8 cellular contexts compared by ENCODE assay signal in the genomic region with DNA sequence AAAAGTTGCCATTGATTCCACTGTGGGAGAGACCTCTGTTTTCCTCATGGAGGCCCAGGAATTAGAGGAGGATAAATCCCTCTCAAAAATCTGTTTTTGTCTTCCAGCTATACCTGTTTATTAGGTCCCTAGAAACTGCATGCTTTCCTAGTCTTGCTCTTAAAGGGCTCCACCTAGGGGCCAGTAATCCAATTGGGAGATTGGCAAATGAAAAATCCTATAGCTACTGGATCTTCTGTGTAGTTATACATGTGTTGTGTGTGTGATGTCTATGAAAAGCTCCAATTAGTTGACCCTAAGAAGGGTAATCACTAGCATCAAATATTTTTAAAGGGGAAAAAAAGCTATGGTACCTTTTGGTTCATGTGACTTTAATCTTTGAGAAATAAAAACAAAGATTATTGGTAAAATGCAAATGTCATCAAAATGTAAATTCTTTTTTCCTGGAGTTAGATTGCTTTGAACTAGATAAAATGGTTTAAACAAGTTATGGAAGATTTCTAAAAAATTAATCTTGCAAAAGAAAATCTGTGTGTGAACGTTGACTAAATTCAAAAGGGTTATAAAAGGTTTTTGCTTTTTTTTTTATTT.
DNase-seq lines count a peak whose midpoint lies in the region; ATAC-seq and TF ChIP-seq lines count a peak whose summit lies in the region.

No MANE protein-coding gene starts in this region.

- ATAC-seq in mucosa of descending colon (peak; percentile 36), GM21423 (IDR thresholded peaks at IDR 0.05; ENCODE audit: unreplicated experiment) (no peak)

- CTCF ChIA-PET in activated CD4-positive, alpha-beta T cell treated with anti-CD3 and anti-CD28 coated beads, Interleukin-2, amount 10 ng/mL, durations not matched to agents 7 days and 5 days (lab: Charles Lee): interaction anchor here (0.7 to 1.7 kb wide), 11 partner anchors 10 to 662 kb away, joined by 3 to 9 read pairs (median 3); no protein-coding TSS in a partner anchor

- H3K4me1 Mint-ChIP-seq in activated CD4-positive, alpha-beta T cell treated with anti-CD3 and anti-CD28 coated beads, Interleukin-2, amount 10 ng/mL, durations not matched to agents 7 days and 5 days: peaks cover 30% of the 10 kb centered on the region

- H3K36me3 Mint-ChIP-seq in activated CD4-positive, alpha-beta T cell treated with anti-CD3 and anti-CD28 coated beads, Interleukin-2, amount 10 ng/mL, durations not matched to agents 7 days and 5 days (ENCODE audit: low read depth): no peaks in the 10 kb centered on the region

- intact Hi-C loops in mucosa of descending colon (cut with DNase I, micrococcal nuclease): no loop called here

- POLR2A ChIA-PET in activated CD4-positive, alpha-beta T cell treated with anti-CD3 and anti-CD28 coated beads, Interleukin-2, amount 10 ng/mL, durations not matched to agents 7 days and 5 days (lab: Charles Lee): no interaction called here

- peak; percentile 34 for DNase-seq in activated CD4-positive, alpha-beta T cell treated with anti-CD3 and anti-CD28 coated beads, Interleukin-2, amount 10 ng/mL, durations not matched to agents 7 days and 5 days
- no peak for DNase-seq in activated CD4-positive, alpha-beta T cell treated with anti-CD3 and anti-CD28 coated beads for 1 hour
- DNase-seq in NCI-H510A (lab: John Stamatoyannopoulos, UW) (peak; percentile 0), cardiac fibroblast (ENCODE audit: low read depth in 2 of 2) (peak; percentile 68), mucosa of descending colon (peak in 1 of 3 donors; percentile 71), retina (no peak), cerebellum (ENCODE audit: low spot score) (no peak)

- no peak overlapping the region for H3K4me3 ChIP-seq in cardiac fibroblast (replicated peaks in 1 of 2; ENCODE audit: low read depth in 2 of 2, low read length in 2 of 2)
- no peak overlapping the region for H3K4me3 ChIP-seq in mucosa of descending colon

- H3K9me3 Mint-ChIP-seq in activated CD4-positive, alpha-beta T cell treated with anti-CD3 and anti-CD28 coated beads, Interleukin-2, amount 10 ng/mL, durations not matched to agents 7 days and 5 days: no peaks in the 10 kb centered on the region

- no peak overlapping the region for H3K27ac Mint-ChIP-seq in activated CD4-positive, alpha-beta T cell treated with anti-CD3 and anti-CD28 coated beads, Interleukin-2, amount 10 ng/mL, durations not matched to agents 7 days and 5 days

- no peaks in the 10 kb centered on the region for H3K36me3 ChIP-seq in mucosa of descending colon (ENCODE audit: low read depth)

- H3K4me1 ChIP-seq in mucosa of descending colon (ENCODE audit: low read depth): peaks cover 7% of the 10 kb centered on the region

- no peaks in the 10 kb centered on the region for H3K9me3 ChIP-seq in mucosa of descending colon

- H3K4me3 Mint-ChIP-seq in activated CD4-positive, alpha-beta T cell treated with anti-CD3 and anti-CD28 coated beads, Interleukin-2, amount 10 ng/mL, durations not matched to agents 7 days and 5 days: no peak overlapping the region

- peaks cover 4% of the 10 kb centered on the region for H3K27me3 Mint-ChIP-seq in activated CD4-positive, alpha-beta T cell treated with anti-CD3 and anti-CD28 coated beads, Interleukin-2, amount 10 ng/mL, durations not matched to agents 7 days and 5 days

- TF ChIP-seq CTCF in cardiac fibroblast (IDR thresholded peaks at IDR 0.05; ENCODE audit: low read depth, low read length): peak; percentile 80
- peak; percentile 37 for TF ChIP-seq CTCF in mucosa of descending colon (IDR thresholded peaks at IDR 0.05)

Comparison
In these comparisons a context has a peak if more than half of its experiments do, and no peak if none do; other contexts are left out.
1. DNase-seq: peak in activated CD4-positive, alpha-beta T cell treated with anti-CD3 and anti-CD28 coated beads, Interleukin-2, amount 10 ng/mL, durations not matched to agents 7 days and 5 days (single experiment), NCI-H510A (single experiment) and cardiac fibroblast (2 of 2); none in activated CD4-positive, alpha-beta T cell treated with anti-CD3 and anti-CD28 coated beads for 1 hour (single experiment), retina (single experiment) and cerebellum (single experiment).